3 cellular contexts compared by ENCODE assay signal in genomic region chr12:131041968-131042847, GRCh38.
TF ChIP-seq lines count a peak whose summit lies in the region.

No MANE protein-coding gene starts in this region.

TF ChIP-seq in SK-N-SH, 30 proteins besides CTCF, POLR2A, EP300 and RAD21:
- peak; percentile 35; the same call in 1 of the 2 replicates for TF ChIP-seq GATA2 (CRISPR knock-in tag; IDR thresholded peaks at IDR 0.05)
- TF ChIP-seq NFIC (IDR thresholded peaks at IDR 0.05; ENCODE audit: borderline replicate concordance), result no peak
- TF ChIP-seq TCF12 (IDR thresholded peaks at IDR 0.05), result no peak
- TF ChIP-seq RXRA (IDR thresholded peaks at IDR 0.05; ENCODE audit: borderline replicate concordance, low read depth), result no peak

TF ChIP-seq in SK-N-SH treated with all-trans-retinoic acid at 6 μM for 48 hours, 23 proteins besides CTCF, POLR2A, EP300 and RAD21:
- TF ChIP-seq BACH2 (CRISPR knock-in tag; IDR thresholded peaks at IDR 0.05; ENCODE audit: borderline replicate concordance) (no peak), TOX (CRISPR knock-in tag; IDR thresholded peaks at IDR 0.05; ENCODE audit: borderline replicate concordance) (no peak), SNAI2 (CRISPR knock-in tag; IDR thresholded peaks at IDR 0.05) (no peak), GLIS3 (CRISPR knock-in tag; IDR thresholded peaks at IDR 0.05) (no peak), ZNF565 (CRISPR knock-in tag; conservative IDR thresholded peaks at IDR 0.05; ENCODE audit: low read depth) (no peak), TCF4 (CRISPR knock-in tag; IDR thresholded peaks at IDR 0.05; ENCODE audit: borderline replicate concordance) (no peak)
- TF ChIP-seq, protein P1, sequence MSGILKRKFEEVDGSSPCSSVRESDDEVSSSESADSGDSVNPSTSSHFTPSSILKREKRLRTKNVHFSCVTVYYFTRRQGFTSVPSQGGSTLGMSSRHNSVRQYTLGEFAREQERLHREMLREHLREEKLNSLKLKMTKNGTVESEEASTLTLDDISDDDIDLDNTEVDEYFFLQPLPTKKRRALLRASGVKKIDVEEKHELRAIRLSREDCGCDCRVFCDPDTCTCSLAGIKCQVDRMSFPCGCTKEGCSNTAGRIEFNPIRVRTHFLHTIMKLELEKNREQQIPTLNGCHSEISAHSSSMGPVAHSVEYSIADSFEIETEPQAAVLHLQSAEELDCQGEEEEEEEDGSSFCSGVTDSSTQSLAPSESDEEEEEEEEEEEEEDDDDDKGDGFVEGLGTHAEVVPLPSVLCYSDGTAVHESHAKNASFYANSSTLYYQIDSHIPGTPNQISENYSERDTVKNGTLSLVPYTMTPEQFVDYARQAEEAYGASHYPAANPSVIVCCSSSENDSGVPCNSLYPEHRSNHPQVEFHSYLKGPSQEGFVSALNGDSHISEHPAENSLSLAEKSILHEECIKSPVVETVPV (CRISPR knock-in tag; IDR thresholded peaks at IDR 0.05), result no peak
- TF ChIP-seq, protein P2, sequence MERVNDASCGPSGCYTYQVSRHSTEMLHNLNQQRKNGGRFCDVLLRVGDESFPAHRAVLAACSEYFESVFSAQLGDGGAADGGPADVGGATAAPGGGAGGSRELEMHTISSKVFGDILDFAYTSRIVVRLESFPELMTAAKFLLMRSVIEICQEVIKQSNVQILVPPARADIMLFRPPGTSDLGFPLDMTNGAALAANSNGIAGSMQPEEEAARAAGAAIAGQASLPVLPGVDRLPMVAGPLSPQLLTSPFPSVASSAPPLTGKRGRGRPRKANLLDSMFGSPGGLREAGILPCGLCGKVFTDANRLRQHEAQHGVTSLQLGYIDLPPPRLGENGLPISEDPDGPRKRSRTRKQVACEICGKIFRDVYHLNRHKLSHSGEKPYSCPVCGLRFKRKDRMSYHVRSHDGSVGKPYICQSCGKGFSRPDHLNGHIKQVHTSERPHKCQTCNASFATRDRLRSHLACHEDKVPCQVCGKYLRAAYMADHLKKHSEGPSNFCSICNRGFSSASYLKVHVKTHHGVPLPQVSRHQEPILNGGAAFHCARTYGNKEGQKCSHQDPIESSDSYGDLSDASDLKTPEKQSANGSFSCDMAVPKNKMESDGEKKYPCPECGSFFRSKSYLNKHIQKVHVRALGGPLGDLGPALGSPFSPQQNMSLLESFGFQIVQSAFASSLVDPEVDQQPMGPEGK (CRISPR knock-in tag; IDR thresholded peaks at IDR 0.05; ENCODE audit: borderline replicate concordance), result no peak

TF ChIP-seq in H1, 55 proteins besides CTCF, POLR2A, EP300 and RAD21:
- no peak for TF ChIP-seq CTBP2 (IDR thresholded peaks at IDR 0.05; ENCODE audit: borderline replicate concordance, insufficient read depth, insufficient read length, low read length)
- TF ChIP-seq HDAC6 (IDR thresholded peaks at IDR 0.05; ENCODE audit: low read depth, low read length), result no peak
- TF ChIP-seq TBP (IDR thresholded peaks at IDR 0.05; ENCODE audit: low read depth, low read length), result peak; percentile 86
